In genomic region chr22:25896592-25896991, GRCh38 we compare ENCODE assay signal across 3 cellular contexts.
"Had no signal": no experiment of that assay in that cellular context is flagged by ENCODE, and none has a peak within 500 bp of the region (broad histone marks: within the 10 kb centered on the region; RNA-seq: fewer than 3 reads in every experiment).

No MANE protein-coding gene starts in this region.

- ATAC-seq: GM12878 had no signal

- H3K4me3 ChIP-seq: GM12878 had no signal

- DNase-seq: GDM1, GF-D8 had no signal
